ENCODE assay signal across 25 cellular contexts in genomic region chr3:135218304-135218703, GRCh38.
DNase-seq lines count a peak whose midpoint lies in the region; ATAC-seq and TF ChIP-seq lines count a peak whose summit lies in the region.
"Had no signal": no experiment of that assay in that cellular context is flagged by ENCODE, and none has a peak within 500 bp of the region (broad histone marks: within the 10 kb centered on the region; RNA-seq: fewer than 3 reads in every experiment).

No MANE protein-coding gene starts in this region.

- H3K4me1 ChIP-seq in heart left ventricle (peaks cover 0 to 6% (median 0%) of the 10 kb centered on the region in 12 donors), right atrium auricular region (no peaks in the 10 kb centered on the region)
- H3K4me1 ChIP-seq: A549, prostate gland, tibial artery had no signal

- no peak for DNase-seq in heart left ventricle
- DNase-seq in right atrium auricular region (ENCODE audit: low spot score) = no peak
- DNase-seq in NCI-H2171 treated with DMSO at 0.1 percent for 48 hours (lab: John Stamatoyannopoulos, UW) = peak; percentile 60
- peak; percentile 50 for DNase-seq in iPS-NIHi7 (ENCODE audit: extremely low spot score)
- no peak for DNase-seq in activated CD4-positive, CD25-positive, alpha-beta regulatory T cell (lab: John Stamatoyannopoulos, UW)
- no peak for DNase-seq in NCI-H2029 (lab: John Stamatoyannopoulos, UW)
- DNase-seq: activated CD4-positive, alpha-beta T cell treated with anti-CD3 and anti-CD28 coated beads, Interleukin-2, amount 10 ng/mL, durations not matched to agents 7 days and 5 days; activated naive CD4-positive, alpha-beta T cell treated with anti-CD3 and anti-CD28 coated beads, Interleukin-2, amount 10 ng/mL, durations not matched to agents 7 days and 5 days; AML-193; amniotic stem cell; CD8-positive, alpha-beta T cell; DMS 273 treated with DMSO at 0.1 percent for 48 hours; glutamatergic neuron; MG63; NCI-H510A treated with DMSO at 0.1 percent for 48 hours; SIG-M5; stimulated activated naive CD8-positive, alpha-beta T cell treated with anti-CD3 and anti-CD28 coated beads, Interleukin-15, amount 100 ng/mL, for 72 hours; tibial artery; WERI-Rb-1 had no signal

- ATAC-seq in heart left ventricle (peak; percentile 29 to 78 (median 52)), HG02623 (IDR thresholded peaks at IDR 0.05; ENCODE audit: unreplicated experiment) (no peak), GM19455 (IDR thresholded peaks at IDR 0.05; ENCODE audit: unreplicated experiment) (no peak)
- ATAC-seq: A549; CD8-positive, alpha-beta T cell; Panc1; stimulated activated naive CD8-positive, alpha-beta T cell treated with anti-CD3 and anti-CD28 coated beads, Interleukin-15, amount 100 ng/mL, for 72 hours had no signal

- H3K27ac ChIP-seq in heart left ventricle = no peak overlapping the region
- H3K27ac ChIP-seq in right atrium auricular region = no peak overlapping the region
- H3K27ac ChIP-seq: A549, neutrophil, prostate gland, tibial artery, WERI-Rb-1 had no signal

- H3K36me3 ChIP-seq in heart left ventricle (no peaks in the 10 kb centered on the region), right atrium auricular region (no peaks in the 10 kb centered on the region)
- H3K36me3 ChIP-seq: MG63, neutrophil, prostate gland, tibial artery, WERI-Rb-1 had no signal

- TF ChIP-seq POLR2A in heart left ventricle (IDR thresholded peaks at IDR 0.05) = no peak

- H3K27me3 ChIP-seq in heart left ventricle (no peaks in the 10 kb centered on the region), right atrium auricular region (no peaks in the 10 kb centered on the region)
- H3K27me3 ChIP-seq: neutrophil, tibial artery had no signal

- intact Hi-C loops in heart left ventricle (cut with DNase I) = no loop called here

- TF ChIP-seq CTCF in heart left ventricle (IDR thresholded peaks at IDR 0.05) = no peak
- no peak for TF ChIP-seq CTCF in right atrium auricular region (IDR thresholded peaks at IDR 0.05)

- H3K9me3 ChIP-seq in heart left ventricle = no peaks in the 10 kb centered on the region
- H3K9me3 ChIP-seq in right atrium auricular region = no peaks in the 10 kb centered on the region
- H3K9me3 ChIP-seq: A549, MG63, neutrophil, prostate gland, tibial artery had no signal

- H3K4me3 ChIP-seq in heart left ventricle (no peak overlapping the region), right atrium auricular region (no peak overlapping the region)
- H3K4me3 ChIP-seq: A549, MG63, prostate gland, tibial artery had no signal

Comparison
In these comparisons a context has a peak if more than half of its experiments do, and no peak if none do; other contexts are left out.
1. ATAC-seq: peak in heart left ventricle (4 of 4); none in HG02623 (single experiment) and GM19455 (single experiment).
2. DNase-seq: peak in NCI-H2171 treated with DMSO at 0.1 percent for 48 hours (single experiment) and iPS-NIHi7 (single experiment); none in heart left ventricle (0 of 5), right atrium auricular region (single experiment), activated CD4-positive, CD25-positive, alpha-beta regulatory T cell (0 of 4) and NCI-H2029 (single experiment).